In the genomic region with DNA sequence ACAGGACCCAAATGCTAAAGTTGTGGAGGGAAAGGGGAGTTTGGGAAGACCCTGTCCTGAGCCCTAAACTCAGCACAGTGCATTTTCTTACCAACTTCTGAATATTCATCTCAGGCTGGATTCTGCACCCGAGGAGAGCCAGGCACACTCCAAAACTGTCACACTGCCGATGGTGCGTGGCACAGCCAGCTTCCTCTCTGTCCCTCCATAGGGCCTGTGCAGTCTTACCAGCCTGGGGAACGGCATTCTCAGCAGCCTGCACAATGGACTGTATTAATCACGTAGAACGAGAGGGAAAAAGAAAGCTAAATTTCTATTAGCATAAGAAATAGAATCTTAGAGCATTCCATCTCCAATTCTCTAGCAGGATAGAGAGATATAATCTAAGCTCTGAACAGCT, we compare ENCODE assay signal across 24 cellular contexts.
"Had no signal": no experiment of that assay in that cellular context is flagged by ENCODE, and none has a peak within 500 bp of the region (broad histone marks: within the 10 kb centered on the region; RNA-seq: fewer than 3 reads in every experiment).

No MANE protein-coding gene starts in this region.

- H3K4me1 ChIP-seq: adrenal gland, body of pancreas, left lung, parathyroid adenoma, suprapubic skin, tibial nerve had no signal

- H3K27ac ChIP-seq: adrenal gland, body of pancreas, left lung, parathyroid adenoma, suprapubic skin, tibial nerve had no signal

- H3K36me3 ChIP-seq: adrenal gland had no signal

- DNase-seq: activated CD4-positive, alpha-beta T cell treated with anti-CD3 and anti-CD28 coated beads, Interleukin-2, amount 50 U/mL, for 1 hour; activated CD8-positive, alpha-beta memory T cell treated with anti-CD3 and anti-CD28 coated beads, Interleukin-2, amount 10 ng/mL, durations not matched to agents 7 days and 5 days; activated CD8-positive, alpha-beta T cell treated with anti-CD3 and anti-CD28 coated beads for 36 hours; activated effector memory CD4-positive, alpha-beta T cell treated with Interleukin-2 at 50 U/mL for 16 hours; activated naive CD4-positive, alpha-beta T cell treated with Interleukin-2 at 50 U/mL for 16 hours; activated naive CD8-positive, alpha-beta T cell treated with anti-CD3 and anti-CD28 coated beads for 36 hours; adrenal gland; aorta; body of pancreas; cortex of kidney; kidney glomerular epithelial cell; left lung; naive B cell; occipital lobe; small intestine; stimulated activated CD4-positive, alpha-beta T cell treated with anti-CD3 and anti-CD28 coated beads, Interleukin-4, amount 100 ng/mL, for 24 hours; T-helper 2 cell had no signal

- H3K4me3 ChIP-seq: adrenal gland, body of pancreas, left lung, lung, suprapubic skin, tibial nerve had no signal

- H3K9me3 ChIP-seq: adrenal gland, body of pancreas, left lung, suprapubic skin, tibial nerve had no signal

- H3K9ac ChIP-seq: parathyroid adenoma had no signal

- H3K27me3 ChIP-seq: adrenal gland, body of pancreas, left lung, suprapubic skin, tibial nerve had no signal

- ATAC-seq: activated CD8-positive, alpha-beta memory T cell treated with anti-CD3 and anti-CD28 coated beads, Interleukin-2, amount 10 ng/mL, durations not matched to agents 7 days and 5 days; activated CD8-positive, alpha-beta T cell treated with anti-CD3 and anti-CD28 coated beads for 36 hours; body of pancreas; left lung; sciatic nerve; stimulated activated effector memory CD8-positive, alpha-beta T cell treated with anti-CD3 and anti-CD28 coated beads, Interleukin-12 subunit alpha, Interleukin-12 subunit beta, amount 100 ng/mL, for 72 hours; WTC11 had no signal

- H3K79me2 ChIP-seq: parathyroid adenoma had no signal
